1 cellular context compared by ENCODE assay signal in genomic region chr7:77427996-77428603, GRCh38.
TF ChIP-seq lines count a peak whose summit lies in the region.

No MANE protein-coding gene starts in this region.

TF ChIP-seq in WTC11, 78 proteins besides CTCF, POLR2A, EP300 and RAD21 (continued from another document):
- TF ChIP-seq ZNF512 (CRISPR knock-in tag; IDR thresholded peaks at IDR 0.05; ENCODE audit: borderline replicate concordance): no peak
- no peak for TF ChIP-seq E2F5 (CRISPR knock-in tag; IDR thresholded peaks at IDR 0.05)
- TF ChIP-seq ZNF317 (CRISPR knock-in tag; IDR thresholded peaks at IDR 0.05; ENCODE audit: borderline replicate concordance, low read depth): no peak
- TF ChIP-seq ZNF532 (CRISPR knock-in tag; IDR thresholded peaks at IDR 0.05; ENCODE audit: borderline replicate concordance): no peak
